10 cellular contexts compared by ENCODE assay signal in the genomic region with DNA sequence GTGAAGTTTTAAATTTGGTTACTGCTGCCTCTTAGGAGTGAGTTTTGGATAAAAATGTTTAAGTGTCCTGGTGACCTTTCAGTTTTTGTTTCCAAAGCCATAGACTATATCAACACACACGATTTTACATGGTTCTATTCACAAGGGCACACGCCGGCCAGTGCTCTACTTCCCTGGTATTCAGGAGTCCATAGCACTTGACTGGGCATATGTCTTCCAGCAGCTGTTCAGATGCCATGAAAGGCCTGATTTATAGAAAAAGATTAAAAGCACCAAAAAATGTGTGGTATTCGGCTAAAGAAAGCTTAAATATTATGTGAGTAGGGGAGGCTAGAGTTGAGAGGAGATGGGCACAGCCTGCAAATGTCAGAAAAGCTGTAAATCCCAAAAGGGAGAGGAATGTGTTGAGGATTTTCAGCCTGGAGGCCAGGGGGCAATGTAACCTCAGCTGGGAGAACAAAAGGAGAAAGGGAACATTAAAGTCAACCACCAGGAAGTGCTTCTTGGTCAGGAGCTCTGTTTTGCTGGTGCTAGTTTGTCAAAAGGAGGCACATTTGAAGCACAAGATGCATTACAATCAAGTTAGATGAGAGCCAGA.
DNase-seq lines count a peak whose midpoint lies in the region; ATAC-seq and TF ChIP-seq lines count a peak whose summit lies in the region.
"Had no signal": no experiment of that assay in that cellular context is flagged by ENCODE, and none has a peak within 500 bp of the region (broad histone marks: within the 10 kb centered on the region; RNA-seq: fewer than 3 reads in every experiment).

No MANE protein-coding gene starts in this region.

- WGBS in spleen, 5 donors, result 78 to 94% (median 85%) methylated on average over 4 of the region's 4 CpGs

- H3F3A ChIP-seq in Loucy (ENCODE audit: low read depth), result no peaks in the 10 kb centered on the region

- DNase-seq in CD4-positive, alpha-beta memory T cell, result no peak
- DNase-seq in naive B cell (no peak), ACHN (no peak), NCI-H1694 treated with DMSO at 0.1 percent for 48 hours (lab: John Stamatoyannopoulos, UW) (no peak), spleen (no peak), SHP77 (lab: John Stamatoyannopoulos, UW) (no peak)
- DNase-seq: NCI-H1092 treated with DMSO at 0.1 percent for 48 hours had no signal

- H3K9me2 ChIP-seq in Loucy (replicated peaks; ENCODE audit: low read depth, low read length), result no peaks in the 10 kb centered on the region

- no peaks in the 10 kb centered on the region for H3K27me3 ChIP-seq in CD4-positive, alpha-beta memory T cell (ENCODE audit: insufficient read depth, low read length)
- H3K27me3 ChIP-seq in Loucy (ENCODE audit: insufficient read depth, low read length, poor library complexity, severe bottlenecking) (no peaks in the 10 kb centered on the region), spleen (replicated peaks in 1 of 7) (no peaks in the 10 kb centered on the region)

- no peaks in the 10 kb centered on the region for H4K20me1 ChIP-seq in Loucy (ENCODE audit: insufficient read depth, low read length, poor library complexity, severe bottlenecking)

- CTCF ChIA-PET in CD4-positive, alpha-beta memory T cell (lab: Charles Lee; ENCODE audit: partially characterized antibody), result interaction anchor here (0.9 to 2.2 kb wide), 3 partner anchors 10 to 491 kb away, joined by 3 to 11 read pairs (median 5); no protein-coding TSS in a partner anchor

- peak; percentile 32; the same call in 1 of the 2 replicates for TF ChIP-seq CTCF in Loucy (conservative IDR thresholded peaks at IDR 0.05; ENCODE audit: low read length)
- TF ChIP-seq CTCF in spleen (IDR thresholded peaks at IDR 0.05 in 8 of 11, conservative IDR thresholded peaks at IDR 0.05 in 3 of 11), result no peak

- peaks cover 0 to 12% (median 5%) of the 10 kb centered on the region in 8 donors for H3K9me3 Mint-ChIP-seq in CD4-positive, alpha-beta memory T cell
- peaks cover 13% of the 10 kb centered on the region for H3K9me3 Mint-ChIP-seq in dendritic cell treated with granulocyte-macrophage colony-stimulating factor and Interleukin-4, amounts not matched to agents 40 ng/mL and 50 ng/mL, for 4 days
- peaks cover 3 to 7% (median 6%) of the 10 kb centered on the region in 7 donors for H3K9me3 Mint-ChIP-seq in naive B cell

- in situ Hi-C loops in ACHN (cut with HindIII; ENCODE audit: low pct_ligation_motif_present, low pct_unique_long_range_greater_than_20kb, low sequenced_read_pairs), result no loop called here

- no peak for TF ChIP-seq POLR2A in spleen (IDR thresholded peaks at IDR 0.05)

- no peaks in the 10 kb centered on the region for H3K27me3 Mint-ChIP-seq in CD4-positive, alpha-beta memory T cell
- no peaks in the 10 kb centered on the region for H3K27me3 Mint-ChIP-seq in dendritic cell treated with granulocyte-macrophage colony-stimulating factor and Interleukin-4, amounts not matched to agents 40 ng/mL and 50 ng/mL, for 4 days
- no peaks in the 10 kb centered on the region for H3K27me3 Mint-ChIP-seq in naive B cell

- H3K36me3 ChIP-seq in CD4-positive, alpha-beta memory T cell (ENCODE audit: insufficient read depth, low read length), result no peaks in the 10 kb centered on the region
- H3K36me3 ChIP-seq in Loucy (ENCODE audit: insufficient read depth, low read length) (no peaks in the 10 kb centered on the region), spleen (no peaks in the 10 kb centered on the region)

- peaks cover 20 to 32% (median 23%) of the 10 kb centered on the region in 4 donors for H3K4me1 Mint-ChIP-seq in CD4-positive, alpha-beta memory T cell
- H3K4me1 Mint-ChIP-seq in dendritic cell treated with granulocyte-macrophage colony-stimulating factor and Interleukin-4, amounts not matched to agents 40 ng/mL and 50 ng/mL, for 4 days (ENCODE audit: low read depth), result peaks cover 33% of the 10 kb centered on the region
- H3K4me1 Mint-ChIP-seq in naive B cell, result peaks cover 50 to 63% (median 62%) of the 10 kb centered on the region in 3 donors

- H3K9ac ChIP-seq in Loucy (ENCODE audit: low read depth, low read length, poor library complexity, severe bottlenecking), result peak overlapping the region; percentile 1

- no peaks in the 10 kb centered on the region for H3K79me2 ChIP-seq in Loucy (ENCODE audit: insufficient read depth, low read length)

- no peak for ATAC-seq in naive B cell (ENCODE audit: low read depth in 2 of 2)

- peaks cover 0 to 15% of the 10 kb centered on the region in 2 donors for H3K36me3 Mint-ChIP-seq in CD4-positive, alpha-beta memory T cell
- peaks cover 12% of the 10 kb centered on the region for H3K36me3 Mint-ChIP-seq in dendritic cell treated with granulocyte-macrophage colony-stimulating factor and Interleukin-4, amounts not matched to agents 40 ng/mL and 50 ng/mL, for 4 days (ENCODE audit: low read depth)
- H3K36me3 Mint-ChIP-seq in naive B cell, result peaks cover 6 to 13% of the 10 kb centered on the region in 2 donors

- H3K27ac ChIP-seq in CD4-positive, alpha-beta memory T cell (ENCODE audit: low read depth, low read length), result no peak overlapping the region
- H3K27ac ChIP-seq in spleen, result peak overlapping the region in 4 of 8 donors; percentile 1 to 37 (median 15)

- H3K4me3 ChIP-seq in CD4-positive, alpha-beta memory T cell (ENCODE audit: low read length in 2 of 2), result no peak overlapping the region
- H3K4me3 ChIP-seq in Loucy (ENCODE audit: low read length, poor library complexity, severe bottlenecking), result no peak overlapping the region
- H3K4me3 ChIP-seq in spleen, result no peak overlapping the region
- H3K4me3 ChIP-seq: lung had no signal

- POLR2A ChIA-PET in CD4-positive, alpha-beta memory T cell (lab: Charles Lee; ENCODE audit: partially characterized antibody), result interaction anchor here (0.8 to 1.0 kb wide), 2 partner anchors 9 to 14 kb away, joined by 3 to 4 read pairs; no protein-coding TSS in a partner anchor

- H3K27ac Mint-ChIP-seq in CD4-positive, alpha-beta memory T cell, result peak overlapping the region in 5 of 7 donors; percentile 13 to 81 (median 37)
- H3K27ac Mint-ChIP-seq in dendritic cell treated with granulocyte-macrophage colony-stimulating factor and Interleukin-4, amounts not matched to agents 40 ng/mL and 50 ng/mL, for 4 days, result peak overlapping the region; percentile 73
- H3K27ac Mint-ChIP-seq in naive B cell, result peak overlapping the region; percentile 55 to 91 (median 72)

- H3K4me3 Mint-ChIP-seq in CD4-positive, alpha-beta memory T cell, result no peak overlapping the region
- H3K4me3 Mint-ChIP-seq in dendritic cell treated with granulocyte-macrophage colony-stimulating factor and Interleukin-4, amounts not matched to agents 40 ng/mL and 50 ng/mL, for 4 days, result no peak overlapping the region
- peak overlapping the region in 1 of 8 donors; percentile 13 for H3K4me3 Mint-ChIP-seq in naive B cell

- no peak overlapping the region for H2AFZ ChIP-seq in Loucy (ENCODE audit: low read length)

- peaks cover 27% of the 10 kb centered on the region for H3K4me1 ChIP-seq in CD4-positive, alpha-beta memory T cell (ENCODE audit: insufficient read depth, low read length)
- H3K4me1 ChIP-seq in Loucy (ENCODE audit: insufficient read depth, low read length, poor library complexity, severe bottlenecking), result peaks cover 52% of the 10 kb centered on the region
- H3K4me1 ChIP-seq in spleen, result peaks cover 18 to 48% (median 30%) of the 10 kb centered on the region in 6 donors

- no peak overlapping the region for H3K4me2 ChIP-seq in Loucy (ENCODE audit: low read depth, low read length, poor library complexity, severe bottlenecking)

- H3K9me3 ChIP-seq in CD4-positive, alpha-beta memory T cell (ENCODE audit: control insufficient read depth in 1 of 2, low read length in 2 of 2), result no peaks in the 10 kb centered on the region
- H3K9me3 ChIP-seq in Loucy (ENCODE audit: insufficient read depth, low read depth, low read length) (no peaks in the 10 kb centered on the region), spleen (peaks cover 0 to 11% (median 2%) of the 10 kb centered on the region in 8 donors)

- intact Hi-C loops in CD4-positive, alpha-beta memory T cell (cut with micrococcal nuclease), result no loop called here
- intact Hi-C loops in dendritic cell treated with granulocyte-macrophage colony-stimulating factor and Interleukin-4, amounts not matched to agents 40 ng/mL and 50 ng/mL, for 4 days (cut with micrococcal nuclease), result no loop called here
- intact Hi-C loops in spleen (cut with DNase I; ENCODE audit: low total_unique reads), result no loop called here
